Comparison of ENCODE assay signal across 1 cellular context in the genomic region with DNA sequence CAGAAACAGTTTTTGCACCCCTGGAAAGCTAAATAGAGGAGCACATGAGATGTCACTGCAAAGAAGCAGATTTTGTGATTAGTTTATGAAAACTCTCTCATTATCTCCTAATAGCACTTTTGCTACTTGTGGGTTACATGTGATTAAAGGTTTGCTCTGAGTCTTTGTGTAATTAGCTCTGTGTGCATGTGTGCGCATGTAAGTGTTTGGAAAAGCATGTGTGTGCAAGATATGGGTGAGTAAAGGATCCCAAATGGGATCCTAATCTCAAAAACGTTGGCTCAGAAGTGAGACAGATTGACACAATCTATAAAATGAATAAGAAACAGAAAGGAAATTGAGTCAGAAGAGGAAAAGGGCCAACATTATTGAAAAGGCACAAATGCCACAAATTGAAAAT.
TF ChIP-seq lines count a peak whose summit lies in the region.

No MANE protein-coding gene starts in this region.

TF ChIP-seq in WTC11, 78 proteins besides CTCF, POLR2A, EP300 and RAD21 (continued from another document):
- TF ChIP-seq SOX15 (CRISPR knock-in tag; IDR thresholded peaks at IDR 0.05) (no peak), SP1 (CRISPR knock-in tag; conservative IDR thresholded peaks at IDR 0.05) (no peak), E2F5 (CRISPR knock-in tag; IDR thresholded peaks at IDR 0.05) (no peak), TEAD1 (CRISPR knock-in tag; IDR thresholded peaks at IDR 0.05) (no peak), NR1H2 (CRISPR knock-in tag; IDR thresholded peaks at IDR 0.05) (no peak), KAT7 (CRISPR knock-in tag; IDR thresholded peaks at IDR 0.05; ENCODE audit: borderline replicate concordance) (no peak), IRF1 (CRISPR knock-in tag; IDR thresholded peaks at IDR 0.05) (no peak), RELA (CRISPR knock-in tag; IDR thresholded peaks at IDR 0.05; ENCODE audit: borderline replicate concordance) (no peak)
- TF ChIP-seq, protein P1, sequence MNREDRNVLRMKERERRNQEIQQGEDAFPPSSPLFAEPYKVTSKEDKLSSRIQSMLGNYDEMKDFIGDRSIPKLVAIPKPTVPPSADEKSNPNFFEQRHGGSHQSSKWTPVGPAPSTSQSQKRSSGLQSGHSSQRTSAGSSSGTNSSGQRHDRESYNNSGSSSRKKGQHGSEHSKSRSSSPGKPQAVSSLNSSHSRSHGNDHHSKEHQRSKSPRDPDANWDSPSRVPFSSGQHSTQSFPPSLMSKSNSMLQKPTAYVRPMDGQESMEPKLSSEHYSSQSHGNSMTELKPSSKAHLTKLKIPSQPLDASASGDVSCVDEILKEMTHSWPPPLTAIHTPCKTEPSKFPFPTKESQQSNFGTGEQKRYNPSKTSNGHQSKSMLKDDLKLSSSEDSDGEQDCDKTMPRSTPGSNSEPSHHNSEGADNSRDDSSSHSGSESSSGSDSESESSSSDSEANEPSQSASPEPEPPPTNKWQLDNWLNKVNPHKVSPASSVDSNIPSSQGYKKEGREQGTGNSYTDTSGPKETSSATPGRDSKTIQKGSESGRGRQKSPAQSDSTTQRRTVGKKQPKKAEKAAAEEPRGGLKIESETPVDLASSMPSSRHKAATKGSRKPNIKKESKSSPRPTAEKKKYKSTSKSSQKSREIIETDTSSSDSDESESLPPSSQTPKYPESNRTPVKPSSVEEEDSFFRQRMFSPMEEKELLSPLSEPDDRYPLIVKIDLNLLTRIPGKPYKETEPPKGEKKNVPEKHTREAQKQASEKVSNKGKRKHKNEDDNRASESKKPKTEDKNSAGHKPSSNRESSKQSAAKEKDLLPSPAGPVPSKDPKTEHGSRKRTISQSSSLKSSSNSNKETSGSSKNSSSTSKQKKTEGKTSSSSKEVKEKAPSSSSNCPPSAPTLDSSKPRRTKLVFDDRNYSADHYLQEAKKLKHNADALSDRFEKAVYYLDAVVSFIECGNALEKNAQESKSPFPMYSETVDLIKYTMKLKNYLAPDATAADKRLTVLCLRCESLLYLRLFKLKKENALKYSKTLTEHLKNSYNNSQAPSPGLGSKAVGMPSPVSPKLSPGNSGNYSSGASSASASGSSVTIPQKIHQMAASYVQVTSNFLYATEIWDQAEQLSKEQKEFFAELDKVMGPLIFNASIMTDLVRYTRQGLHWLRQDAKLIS (CRISPR knock-in tag; IDR thresholded peaks at IDR 0.05; ENCODE audit: borderline replicate concordance) = no peak
